Comparison of ENCODE assay signal across 11 cellular contexts in genomic region chr17:21376585-21376834, GRCh38. TPM values are rescaled to one million over a fixed set of nuclear protein-coding genes. Genes with fewer than 3 reads are reported as not detected.
A peak's percentile ranks its signal among the peaks of the same experiment; 100 is the strongest.
DNase-seq lines count a peak whose midpoint lies in the region; ATAC-seq and TF ChIP-seq lines count a peak whose summit lies in the region.
"Had no signal": no experiment of that assay in that cellular context is flagged by ENCODE, and none has a peak within 500 bp of the region (broad histone marks: within the 10 kb centered on the region; RNA-seq: fewer than 3 reads in every experiment).

No MANE protein-coding gene starts in this region.

- H3K27ac ChIP-seq in ACC112 (ENCODE audit: low read depth, low read length), result no peak overlapping the region
- H3K27ac ChIP-seq in RWPE2 (ENCODE audit: poor library complexity, severe bottlenecking), result no peak overlapping the region
- H3K27ac ChIP-seq in left ventricle myocardium inferior (replicated peaks), result peak overlapping the region; percentile 86
- peak overlapping the region; percentile 29 for H3K27ac ChIP-seq in parathyroid adenoma

- H3K79me2 ChIP-seq in ACC112 (ENCODE audit: control insufficient read depth, insufficient read depth, low read length, unreplicated experiment), result peaks cover 2% of the 10 kb centered on the region
- peaks cover 6% of the 10 kb centered on the region for H3K79me2 ChIP-seq in parathyroid adenoma

- DNase-seq in RWPE2 (ENCODE audit: low spot score) (no peak), left ventricle myocardium inferior (no peak), ureter (ENCODE audit: low spot score) (no peak), HFFc6 (no peak), posterior cingulate gyrus (no peak)
- DNase-seq: activated T-cell treated with anti-CD3 and anti-CD28 coated beads, Interleukin-2, amount 50 U/mL, for 4 hours; AML-193; MM.1S had no signal

- H3K9me3 Mint-ChIP-seq in HFFc6, result no peaks in the 10 kb centered on the region
- H3K9me3 Mint-ChIP-seq: activated T-cell treated with anti-CD3 and anti-CD28 coated beads, Interleukin-2, amount 50 U/mL, for 4 hours had no signal

- H3K4me2 ChIP-seq in parathyroid adenoma (ENCODE audit: low read length), result peak overlapping the region; percentile 77

- no peak for TF ChIP-seq CTCF in RWPE2 (IDR thresholded peaks at IDR 0.05; ENCODE audit: poor library complexity, severe bottlenecking)
- no peak for TF ChIP-seq CTCF in left ventricle myocardium inferior (IDR thresholded peaks at IDR 0.05; ENCODE audit: borderline replicate concordance)
- TF ChIP-seq CTCF in parathyroid adenoma (IDR thresholded peaks at IDR 0.05), result no peak
- TF ChIP-seq CTCF in HFFc6 (IDR thresholded peaks at IDR 0.05), result no peak

- H3K27ac Mint-ChIP-seq in HFFc6, result no peak overlapping the region

- no peak overlapping the region for H3K9ac ChIP-seq in parathyroid adenoma

- H3K9me3 ChIP-seq in RWPE2 (ENCODE audit: severe bottlenecking), result no peaks in the 10 kb centered on the region
- H3K9me3 ChIP-seq in left ventricle myocardium inferior (replicated peaks), result no peaks in the 10 kb centered on the region
- no peaks in the 10 kb centered on the region for H3K9me3 ChIP-seq in parathyroid adenoma (ENCODE audit: control insufficient read depth, low read length)

- H3K4me1 Mint-ChIP-seq in HFFc6 (ENCODE audit: low read depth), result no peaks in the 10 kb centered on the region

- no peak overlapping the region for H3K4me3 Mint-ChIP-seq in HFFc6

- intact Hi-C loops in left ventricle myocardium inferior (cut with micrococcal nuclease), result no loop called here
- intact Hi-C loops in posterior cingulate gyrus (cut with DNase I), result no loop called here

- H3K36me3 Mint-ChIP-seq in HFFc6 (ENCODE audit: low read depth), result no peaks in the 10 kb centered on the region

- H3K4me1 ChIP-seq in ACC112 (ENCODE audit: control insufficient read depth, insufficient read depth, low read length, unreplicated experiment) (peaks cover 12% of the 10 kb centered on the region), RWPE2 (ENCODE audit: insufficient read depth, poor library complexity, severe bottlenecking) (no peaks in the 10 kb centered on the region), left ventricle myocardium inferior (peaks cover 63% of the 10 kb centered on the region), parathyroid adenoma (peaks cover 6% of the 10 kb centered on the region)

- ATAC-seq in RWPE2 (ENCODE audit: low read depth) (no peak; the same call in 2 of the 3 replicates), GM18870 (IDR thresholded peaks at IDR 0.05; ENCODE audit: unreplicated experiment) (no peak)

- peaks cover 29% of the 10 kb centered on the region for H3K27me3 Mint-ChIP-seq in HFFc6 (ENCODE audit: insufficient read depth)

- H2AFZ ChIP-seq in ACC112 (ENCODE audit: low read length, unreplicated experiment), result peak overlapping the region; percentile 70
- peak overlapping the region; percentile 83 for H2AFZ ChIP-seq in parathyroid adenoma

- H3K36me3 ChIP-seq in ACC112 (ENCODE audit: insufficient read depth, low read length) (no peaks in the 10 kb centered on the region), RWPE2 (ENCODE audit: low read depth) (no peaks in the 10 kb centered on the region), left ventricle myocardium inferior (no peaks in the 10 kb centered on the region), parathyroid adenoma (ENCODE audit: control insufficient read depth, insufficient read depth, low read length) (no peaks in the 10 kb centered on the region)

- peak overlapping the region; percentile 77 for H3K4me3 ChIP-seq in ACC112 (ENCODE audit: low read depth, low read length)
- peak overlapping the region; percentile 43 for H3K4me3 ChIP-seq in RWPE2 (ENCODE audit: severe bottlenecking)
- peak overlapping the region; percentile 77 for H3K4me3 ChIP-seq in left ventricle myocardium inferior
- peak overlapping the region; percentile 34 for H3K4me3 ChIP-seq in parathyroid adenoma (ENCODE audit: low read depth, low read length)

- H3K27me3 ChIP-seq in ACC112 (ENCODE audit: insufficient read depth, low read length) (no peaks in the 10 kb centered on the region), RWPE2 (ENCODE audit: insufficient read depth, poor library complexity, severe bottlenecking) (peaks cover 11% of the 10 kb centered on the region), left ventricle myocardium inferior (ENCODE audit: low read depth) (peaks cover 22% of the 10 kb centered on the region), parathyroid adenoma (ENCODE audit: control insufficient read depth, insufficient read depth, low read length) (no peaks in the 10 kb centered on the region)

RNA-seq across cellular contexts. Expression of gene KCNJ12, which starts 0.4 kb away (rescaled TPM):
- total RNA-seq in left ventricle myocardium inferior (12.3 TPM), ureter (1.6 TPM)
- not detected for total RNA-seq in HFFc6 (2021; fragmentation: NEBNext Ultra II Directional; extraction: Animal tissue kit (Norgen Biotek cat#: 25700))

Comparison
In these comparisons a context has a peak if more than half of its experiments do, and no peak if none do; other contexts are left out.
1. H3K27ac ChIP-seq: peak in left ventricle myocardium inferior (single experiment) and parathyroid adenoma (single experiment); none in ACC112 (single experiment) and RWPE2 (single experiment).
2. Peak in every context shown above with its lines, with median percentiles within 50 percentile points of each other: H3K4me3 ChIP-seq.